In the genomic region with DNA sequence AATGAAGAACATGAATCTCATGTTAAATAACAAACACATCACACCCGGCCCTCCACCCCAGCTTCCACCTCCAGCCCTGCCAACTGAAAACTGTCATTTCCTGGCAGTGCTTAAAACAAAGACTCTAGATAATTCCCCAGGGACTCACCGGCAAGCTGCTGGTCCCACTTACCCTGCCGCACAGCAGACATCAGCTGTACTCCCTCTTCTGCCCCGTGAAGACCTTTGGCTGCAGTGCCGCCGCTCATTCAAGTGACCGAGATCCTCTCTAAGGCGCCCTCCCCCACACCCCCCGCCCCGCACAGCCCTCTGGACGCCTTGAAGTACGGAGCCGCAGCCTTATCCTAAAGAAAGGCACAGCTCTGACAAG, we compare ENCODE assay signal across 1 cellular context.
TF ChIP-seq lines count a peak whose summit lies in the region.

No MANE protein-coding gene starts in this region.

TF ChIP-seq in HEK293, 187 proteins besides CTCF, POLR2A, EP300 and RAD21 (continued from another document and continues in another):
- TF ChIP-seq ZNF280D (tag by site-specific recombination; IDR thresholded peaks at IDR 0.05) (no peak), ZNF449 (tag by site-specific recombination; IDR thresholded peaks at IDR 0.05) (no peak), ZNF701 (tag by site-specific recombination; IDR thresholded peaks at IDR 0.05) (no peak), FEZF1 (tag by site-specific recombination; IDR thresholded peaks at IDR 0.05) (peak; percentile 5; the same call in 1 of the 2 replicates), ZNF513 (tag by site-specific recombination; IDR thresholded peaks at IDR 0.05) (no peak), RBAK (tag by site-specific recombination; IDR thresholded peaks at IDR 0.05) (no peak), PRDM1 (tag by site-specific recombination; IDR thresholded peaks at IDR 0.05) (no peak), ZNF610 (tag by site-specific recombination; IDR thresholded peaks at IDR 0.05; ENCODE audit: borderline replicate concordance) (no peak; the same call in 1 of the 2 replicates), ZNF585B (tag by site-specific recombination; IDR thresholded peaks at IDR 0.05) (no peak), ZNF600 (tag by site-specific recombination; IDR thresholded peaks at IDR 0.05) (peak; percentile 51), ZNF155 (tag by site-specific recombination; IDR thresholded peaks at IDR 0.05) (no peak), ZNF274 (IDR thresholded peaks at IDR 0.05; ENCODE audit: low read length) (no peak), ZNF274 (tag by site-specific recombination; IDR thresholded peaks at IDR 0.05; ENCODE audit: borderline replicate concordance) (no peak), ZNF324 (tag by site-specific recombination; IDR thresholded peaks at IDR 0.05) (no peak), EGR2 (tag by site-specific recombination; IDR thresholded peaks at IDR 0.05; ENCODE audit: low read depth) (0 out of 2 replicates have a peak, but pooled peaks have one; percentile 11), HOXA7 (CRISPR knock-in tag; IDR thresholded peaks at IDR 0.05; ENCODE audit: borderline replicate concordance) (no peak), ZBTB48 (tag by site-specific recombination; IDR thresholded peaks at IDR 0.05) (no peak), BCL6B (tag by site-specific recombination; IDR thresholded peaks at IDR 0.05) (no peak), ELK4 (IDR thresholded peaks at IDR 0.05; ENCODE audit: borderline replicate concordance, low read depth, low read length) (no peak), ZNF433 (tag by site-specific recombination; IDR thresholded peaks at IDR 0.05; ENCODE audit: low read depth) (no peak), ZNF704 (tag by site-specific recombination; IDR thresholded peaks at IDR 0.05) (no peak), ZNF549 (tag by site-specific recombination; IDR thresholded peaks at IDR 0.05) (no peak), ZNF510 (tag by site-specific recombination; IDR thresholded peaks at IDR 0.05; ENCODE audit: insufficient replicate concordance) (no peak), ZNF174 (tag by site-specific recombination; IDR thresholded peaks at IDR 0.05) (no peak), ZNF768 (tag by site-specific recombination; IDR thresholded peaks at IDR 0.05) (no peak), GLIS1 (tag by site-specific recombination; IDR thresholded peaks at IDR 0.05) (peak; percentile 37; the same call in 1 of the 2 replicates), ZNF114 (tag by site-specific recombination; IDR thresholded peaks at IDR 0.05) (no peak), ZNF121 (tag by site-specific recombination; IDR thresholded peaks at IDR 0.05) (no peak), ZIC2 (tag by site-specific recombination; IDR thresholded peaks at IDR 0.05) (no peak), ZNF223 (tag by site-specific recombination; IDR thresholded peaks at IDR 0.05) (no peak), BCL11A (tag by site-specific recombination; IDR thresholded peaks at IDR 0.05; ENCODE audit: low read depth) (no peak), PRDM10 (tag by site-specific recombination; IDR thresholded peaks at IDR 0.05) (peak; percentile 39), GLI4 (tag by site-specific recombination; IDR thresholded peaks at IDR 0.05) (no peak), SCRT1 (tag by site-specific recombination; IDR thresholded peaks at IDR 0.05; ENCODE audit: borderline replicate concordance) (no peak), ZNF423 (tag by site-specific recombination; IDR thresholded peaks at IDR 0.05) (no peak), ZNF184 (tag by site-specific recombination; IDR thresholded peaks at IDR 0.05) (no peak), ZNF416 (tag by site-specific recombination; IDR thresholded peaks at IDR 0.05) (no peak), ZFP69B (tag by site-specific recombination; IDR thresholded peaks at IDR 0.05) (peak; percentile 85), MEIS1 (CRISPR knock-in tag; IDR thresholded peaks at IDR 0.05; ENCODE audit: borderline replicate concordance) (no peak), ZFP3 (tag by site-specific recombination; IDR thresholded peaks at IDR 0.05; ENCODE audit: low read depth) (no peak), ZNF624 (tag by site-specific recombination; IDR thresholded peaks at IDR 0.05) (no peak), ZFHX2 (tag by site-specific recombination; conservative IDR thresholded peaks at IDR 0.05) (0 out of 2 replicates have a peak, but pooled peaks have one; percentile 11), ZNF792 (tag by site-specific recombination; IDR thresholded peaks at IDR 0.05) (no peak), PRDM6 (tag by site-specific recombination; IDR thresholded peaks at IDR 0.05) (no peak)
- TF ChIP-seq, protein P1, sequence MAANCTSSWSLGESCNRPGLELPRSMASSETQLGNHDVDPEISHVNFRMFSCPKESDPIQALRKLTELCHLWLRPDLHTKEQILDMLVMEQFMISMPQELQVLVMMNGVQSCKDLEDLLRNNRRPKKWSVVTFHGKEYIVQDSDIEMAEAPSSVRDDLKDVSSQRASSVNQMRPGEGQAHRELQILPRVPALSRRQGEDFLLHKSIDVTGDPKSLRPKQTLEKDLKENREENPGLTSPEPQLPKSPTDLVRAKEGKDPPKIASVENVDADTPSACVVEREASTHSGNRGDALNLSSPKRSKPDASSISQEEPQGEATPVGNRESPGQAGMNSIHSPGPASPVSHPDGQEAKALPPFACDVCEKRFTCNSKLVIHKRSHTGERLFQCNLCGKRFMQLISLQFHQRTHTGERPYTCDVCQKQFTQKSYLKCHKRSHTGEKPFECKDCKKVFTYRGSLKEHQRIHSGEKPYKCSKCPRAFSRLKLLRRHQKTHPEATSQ (tag by site-specific recombination; IDR thresholded peaks at IDR 0.05): no peak
- TF ChIP-seq, protein P2, sequence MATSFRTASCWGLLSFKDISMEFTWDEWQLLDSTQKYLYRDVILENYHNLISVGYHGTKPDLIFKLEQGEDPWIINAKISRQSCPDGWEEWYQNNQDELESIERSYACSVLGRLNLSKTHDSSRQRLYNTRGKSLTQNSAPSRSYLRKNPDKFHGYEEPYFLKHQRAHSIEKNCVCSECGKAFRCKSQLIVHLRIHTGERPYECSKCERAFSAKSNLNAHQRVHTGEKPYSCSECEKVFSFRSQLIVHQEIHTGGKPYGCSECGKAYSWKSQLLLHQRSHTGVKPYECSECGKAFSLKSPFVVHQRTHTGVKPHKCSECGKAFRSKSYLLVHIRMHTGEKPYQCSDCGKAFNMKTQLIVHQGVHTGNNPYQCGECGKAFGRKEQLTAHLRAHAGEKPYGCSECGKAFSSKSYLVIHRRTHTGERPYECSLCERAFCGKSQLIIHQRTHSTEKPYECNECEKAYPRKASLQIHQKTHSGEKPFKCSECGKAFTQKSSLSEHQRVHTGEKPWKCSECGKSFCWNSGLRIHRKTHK (tag by site-specific recombination; IDR thresholded peaks at IDR 0.05): no peak
